ENCODE assay signal across 1 cellular context in the genomic region with DNA sequence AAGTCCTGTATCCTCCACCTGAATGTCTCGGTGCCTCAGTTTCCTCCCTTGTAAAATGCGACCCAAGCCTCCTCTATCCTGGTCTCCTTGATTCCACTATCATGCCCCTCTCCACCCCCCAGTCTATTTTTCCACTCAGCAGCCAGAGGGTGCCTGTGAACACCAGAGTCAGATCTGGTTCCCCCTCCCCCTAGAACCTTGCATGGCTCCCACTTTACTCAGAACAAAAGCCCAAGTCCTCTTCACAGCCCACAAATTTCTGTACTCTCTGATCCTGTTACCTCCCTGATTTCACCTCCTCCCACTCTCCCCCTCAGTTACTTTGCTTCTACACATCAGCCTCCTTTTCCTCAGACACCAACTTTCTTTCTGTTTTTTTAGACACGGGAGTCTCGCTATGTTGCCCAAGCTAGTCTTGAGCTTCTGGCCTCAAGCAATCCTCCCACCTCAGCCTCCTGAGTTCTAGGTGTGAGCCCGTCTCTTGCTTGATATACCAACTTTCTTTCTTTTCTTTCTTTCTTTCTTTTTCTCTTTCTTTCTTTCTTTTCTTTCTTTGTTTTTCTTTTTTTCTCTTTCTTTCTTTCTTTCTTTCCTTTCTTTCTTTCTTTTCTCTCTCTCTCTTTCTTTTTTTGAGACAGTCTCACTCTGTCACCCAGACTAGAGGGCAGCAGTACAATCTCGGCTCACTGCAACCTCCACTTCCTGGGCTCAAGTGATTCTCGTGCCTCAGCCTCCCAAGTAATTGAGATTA.
TF ChIP-seq lines count a peak whose summit lies in the region.

No MANE protein-coding gene starts in this region.

TF ChIP-seq in SK-N-SH, 30 proteins besides CTCF, POLR2A, EP300 and RAD21:
- TF ChIP-seq, protein P1, sequence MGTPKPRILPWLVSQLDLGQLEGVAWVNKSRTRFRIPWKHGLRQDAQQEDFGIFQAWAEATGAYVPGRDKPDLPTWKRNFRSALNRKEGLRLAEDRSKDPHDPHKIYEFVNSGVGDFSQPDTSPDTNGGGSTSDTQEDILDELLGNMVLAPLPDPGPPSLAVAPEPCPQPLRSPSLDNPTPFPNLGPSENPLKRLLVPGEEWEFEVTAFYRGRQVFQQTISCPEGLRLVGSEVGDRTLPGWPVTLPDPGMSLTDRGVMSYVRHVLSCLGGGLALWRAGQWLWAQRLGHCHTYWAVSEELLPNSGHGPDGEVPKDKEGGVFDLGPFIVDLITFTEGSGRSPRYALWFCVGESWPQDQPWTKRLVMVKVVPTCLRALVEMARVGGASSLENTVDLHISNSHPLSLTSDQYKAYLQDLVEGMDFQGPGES (IDR thresholded peaks at IDR 0.05; ENCODE audit: low read depth, low read length): no peak
